28 cellular contexts compared by ENCODE assay signal in genomic region chrX:43679778-43680177, GRCh38. TPM values are rescaled to one million over a fixed set of nuclear protein-coding genes. Genes with fewer than 3 reads are reported as not detected.
DNase-seq lines count a peak whose midpoint lies in the region; ATAC-seq, FAIRE-seq and TF ChIP-seq lines count a peak whose summit lies in the region.
"Had no signal": no experiment of that assay in that cellular context is flagged by ENCODE, and none has a peak within 500 bp of the region (broad histone marks: within the 10 kb centered on the region; RNA-seq: fewer than 3 reads in every experiment).

No MANE protein-coding gene starts in this region.

- no peaks in the 10 kb centered on the region for H3K27me3 Mint-ChIP-seq in progenitor cell of endocrine pancreas

- peaks cover 8% of the 10 kb centered on the region for H3K36me3 Mint-ChIP-seq in progenitor cell of endocrine pancreas (ENCODE audit: insufficient read depth)
- H3K36me3 Mint-ChIP-seq: naive thymus-derived CD8-positive, alpha-beta T cell had no signal

- no peaks in the 10 kb centered on the region for H3K9me3 ChIP-seq in pancreas
- H3K9me3 ChIP-seq: BLaER1, SJCRH30 had no signal

- H3K4me1 Mint-ChIP-seq in progenitor cell of endocrine pancreas (ENCODE audit: low read depth), result peaks cover 23% of the 10 kb centered on the region

- intact Hi-C loops in pancreas (cut with DNase I), result no loop called here
- intact Hi-C loops in lower leg skin (cut with DNase I; ENCODE audit: low total_unique reads), result no loop called here

- peaks cover 8 to 11% (median 9%) of the 10 kb centered on the region in 3 donors for H3K4me1 ChIP-seq in pancreas
- H3K4me1 ChIP-seq: BLaER1, SJCRH30 had no signal

- no peak for TF ChIP-seq POLR2A in lower leg skin (IDR thresholded peaks at IDR 0.05)

- H3K4me3 ChIP-seq in pancreas (no peak overlapping the region), lower leg skin (ENCODE audit: low read depth, poor library complexity, severe bottlenecking) (no peak overlapping the region)
- H3K4me3 ChIP-seq: BLaER1, SJCRH30 had no signal

- no peak overlapping the region for H3K27ac Mint-ChIP-seq in progenitor cell of endocrine pancreas
- H3K27ac Mint-ChIP-seq: activated CD8-positive, alpha-beta T cell treated with anti-CD3 and anti-CD28 coated beads, Interleukin-2, amount 10 ng/mL, durations not matched to agents 7 days and 5 days; activated T-cell treated with anti-CD3 and anti-CD28 coated beads, Interleukin-2, amount 50 U/mL, for 24 hours; naive thymus-derived CD8-positive, alpha-beta T cell had no signal

- no peak overlapping the region for H3K27ac ChIP-seq in pancreas
- H3K27ac ChIP-seq: BLaER1, SJCRH30 had no signal

- peak; percentile 59 for FAIRE-seq in pancreas (lab: Jason Lieb, UNC)
- FAIRE-seq: D721Med, frontal cortex, G401.6, H54 had no signal

- H3K9me3 Mint-ChIP-seq in progenitor cell of endocrine pancreas (ENCODE audit: low read depth), result peaks cover 25% of the 10 kb centered on the region
- H3K9me3 Mint-ChIP-seq: activated T-cell treated with anti-CD3 and anti-CD28 coated beads, Interleukin-2, amount 50 U/mL, for 24 hours had no signal

- TF ChIP-seq CTCF in pancreas (IDR thresholded peaks at IDR 0.05) (no peak), lower leg skin (IDR thresholded peaks at IDR 0.05) (no peak), progenitor cell of endocrine pancreas (IDR thresholded peaks at IDR 0.05; ENCODE audit: unreplicated experiment) (no peak)

- 61 to 62% methylated on average over 2 of the region's 2 CpGs for WGBS in pancreas, 2 donors
- 34 to 58% methylated on average over 2 of the region's 2 CpGs for WGBS in lower leg skin, 2 donors

- DNase-seq in NCI-H345 (lab: John Stamatoyannopoulos, UW) (peak; percentile 1), NCI-H345 treated with DMSO at 0.1 percent for 48 hours (lab: John Stamatoyannopoulos, UW; ENCODE audit: unreplicated experiment) (no peak), NCI-H446 treated with DMSO at 0.1 percent for 48 hours (lab: John Stamatoyannopoulos, UW) (peak; percentile 41), dermis microvascular lymphatic vessel endothelial cell (ENCODE audit: low read depth in 2 of 2) (peak; percentile 42 to 65), pancreas (no peak), lower leg skin (ENCODE audit: low spot score in 2 of 2) (no peak), progenitor cell of endocrine pancreas (ENCODE audit: low spot score, unreplicated experiment) (no peak), GOT3 (lab: John Stamatoyannopoulos, UW) (no peak)
- DNase-seq: activated CD8-positive, alpha-beta T cell treated with anti-CD3 and anti-CD28 coated beads, Interleukin-2, amount 10 ng/mL, durations not matched to agents 7 days and 5 days; activated naive CD4-positive, alpha-beta T cell treated with Interleukin-2 at 50 U/mL for 16 hours; activated T-cell treated with anti-CD3 and anti-CD28 coated beads, Interleukin-2, amount 50 U/mL, for 24 hours; aorta; kidney glomerular epithelial cell; mesenchymal stem cell; MM.1S; naive thymus-derived CD8-positive, alpha-beta T cell; NCI-H187; NCI-H524 treated with DMSO at 0.1 percent for 48 hours; posterior cingulate gyrus; SJCRH30; stimulated activated CD4-positive, alpha-beta T cell treated with anti-CD3 and anti-CD28 coated beads, Interleukin-2, amount 100 ng/mL, for 24 hours; stimulated activated naive CD4-positive, alpha-beta T cell treated with Interleukin-2 at 50 U/mL for 16 hours; trophoblast cell had no signal

- ATAC-seq in pancreas, result no peak
- ATAC-seq: activated CD8-positive, alpha-beta T cell treated with anti-CD3 and anti-CD28 coated beads, Interleukin-2, amount 10 ng/mL, durations not matched to agents 7 days and 5 days; naive thymus-derived CD8-positive, alpha-beta T cell had no signal

- H3K27me3 ChIP-seq in pancreas, result peaks cover 0 to 3% (median 0%) of the 10 kb centered on the region in 4 donors
- H3K27me3 ChIP-seq: SJCRH30 had no signal

- no peak overlapping the region for H3K4me3 Mint-ChIP-seq in progenitor cell of endocrine pancreas (ENCODE audit: low read depth)
- H3K4me3 Mint-ChIP-seq: activated CD8-positive, alpha-beta T cell treated with anti-CD3 and anti-CD28 coated beads, Interleukin-2, amount 10 ng/mL, durations not matched to agents 7 days and 5 days; activated T-cell treated with anti-CD3 and anti-CD28 coated beads, Interleukin-2, amount 50 U/mL, for 24 hours; naive thymus-derived CD8-positive, alpha-beta T cell had no signal

- no peaks in the 10 kb centered on the region for H3K36me3 ChIP-seq in pancreas
- H3K36me3 ChIP-seq: BLaER1, SJCRH30 had no signal

RNA-seq across cellular contexts. Expression of gene MAOA, which starts 23.7 kb away (rescaled TPM):
- 129 and 139 TPM in 2 replicates for total RNA-seq in dermis microvascular lymphatic vessel endothelial cell
- total RNA-seq in pancreas, result 100 to 1,000 TPM in 1 of 6 donors, 10 to 100 TPM in 5; 26.3 to 106 (median 53.4) TPM
- 10 to 100 TPM; 17.1 to 37.5 TPM for polyA plus RNA-seq in pancreas
- 100 to 1,000 TPM; 155 to 184 (median 166) TPM for total RNA-seq in lower leg skin
- total RNA-seq in progenitor cell of endocrine pancreas, result 12.0 and 12.5 TPM in 2 replicates
- total RNA-seq: activated CD8-positive, alpha-beta T cell treated with anti-CD3 and anti-CD28 coated beads, Interleukin-2, amount 10 ng/mL, durations not matched to agents 7 days and 5 days had no signal

Comparison
In these comparisons a context has a peak if more than half of its experiments do, and no peak if none do; other contexts are left out.
1. DNase-seq: peak in NCI-H345 (single experiment), NCI-H446 treated with DMSO at 0.1 percent for 48 hours (single experiment) and dermis microvascular lymphatic vessel endothelial cell (2 of 2); none in NCI-H345 treated with DMSO at 0.1 percent for 48 hours (single experiment), pancreas (0 of 6), lower leg skin (0 of 2), progenitor cell of endocrine pancreas (single experiment) and GOT3 (single experiment).